ENCODE assay signal across 2 cellular contexts in genomic region chr15:48634096-48634495, GRCh38.
TF ChIP-seq lines count a peak whose summit lies in the region.

No MANE protein-coding gene starts in this region.

TF ChIP-seq in SK-N-SH, 30 proteins besides CTCF, POLR2A, EP300 and RAD21:
- TF ChIP-seq ZBTB33 (IDR thresholded peaks at IDR 0.05; ENCODE audit: borderline replicate concordance, low read depth): no peak
- no peak for TF ChIP-seq USF2 (IDR thresholded peaks at IDR 0.05; ENCODE audit: borderline replicate concordance, low read depth, low read length)
- no peak for TF ChIP-seq PBX3 (IDR thresholded peaks at IDR 0.05)
- TF ChIP-seq, protein P1, sequence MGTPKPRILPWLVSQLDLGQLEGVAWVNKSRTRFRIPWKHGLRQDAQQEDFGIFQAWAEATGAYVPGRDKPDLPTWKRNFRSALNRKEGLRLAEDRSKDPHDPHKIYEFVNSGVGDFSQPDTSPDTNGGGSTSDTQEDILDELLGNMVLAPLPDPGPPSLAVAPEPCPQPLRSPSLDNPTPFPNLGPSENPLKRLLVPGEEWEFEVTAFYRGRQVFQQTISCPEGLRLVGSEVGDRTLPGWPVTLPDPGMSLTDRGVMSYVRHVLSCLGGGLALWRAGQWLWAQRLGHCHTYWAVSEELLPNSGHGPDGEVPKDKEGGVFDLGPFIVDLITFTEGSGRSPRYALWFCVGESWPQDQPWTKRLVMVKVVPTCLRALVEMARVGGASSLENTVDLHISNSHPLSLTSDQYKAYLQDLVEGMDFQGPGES (IDR thresholded peaks at IDR 0.05; ENCODE audit: low read depth, low read length): no peak
- TF ChIP-seq RCOR1 (IDR thresholded peaks at IDR 0.05; ENCODE audit: low read length): no peak
- no peak for TF ChIP-seq SIN3A (IDR thresholded peaks at IDR 0.05; ENCODE audit: borderline replicate concordance, low read depth, low read length)
- TF ChIP-seq RFX5 (IDR thresholded peaks at IDR 0.05; ENCODE audit: low read length): no peak
- TF ChIP-seq, protein P2, sequence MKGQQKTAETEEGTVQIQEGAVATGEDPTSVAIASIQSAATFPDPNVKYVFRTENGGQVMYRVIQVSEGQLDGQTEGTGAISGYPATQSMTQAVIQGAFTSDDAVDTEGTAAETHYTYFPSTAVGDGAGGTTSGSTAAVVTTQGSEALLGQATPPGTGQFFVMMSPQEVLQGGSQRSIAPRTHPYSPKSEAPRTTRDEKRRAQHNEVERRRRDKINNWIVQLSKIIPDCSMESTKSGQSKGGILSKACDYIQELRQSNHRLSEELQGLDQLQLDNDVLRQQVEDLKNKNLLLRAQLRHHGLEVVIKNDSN (IDR thresholded peaks at IDR 0.05; ENCODE audit: borderline replicate concordance, low read depth): no peak
- TF ChIP-seq JUND (IDR thresholded peaks at IDR 0.05): no peak
- no peak for TF ChIP-seq TCF12 (IDR thresholded peaks at IDR 0.05)
- no peak for TF ChIP-seq GATA2 (CRISPR knock-in tag; IDR thresholded peaks at IDR 0.05)
- TF ChIP-seq TEAD4 (IDR thresholded peaks at IDR 0.05; ENCODE audit: borderline replicate concordance, insufficient read depth): no peak
- TF ChIP-seq ELF1 (IDR thresholded peaks at IDR 0.05): no peak
- TF ChIP-seq NFIC (IDR thresholded peaks at IDR 0.05; ENCODE audit: borderline replicate concordance): no peak
- TF ChIP-seq GABPA (IDR thresholded peaks at IDR 0.05; ENCODE audit: low read depth): no peak

TF ChIP-seq in SK-N-SH treated with all-trans-retinoic acid at 6 μM for 48 hours, 23 proteins besides CTCF, POLR2A, EP300 and RAD21:
- TF ChIP-seq ISL1 (CRISPR knock-in tag; IDR thresholded peaks at IDR 0.05) (no peak), ESRRG (CRISPR knock-in tag; IDR thresholded peaks at IDR 0.05) (no peak), OSR1 (CRISPR knock-in tag; IDR thresholded peaks at IDR 0.05) (no peak), BACH2 (CRISPR knock-in tag; IDR thresholded peaks at IDR 0.05; ENCODE audit: borderline replicate concordance) (no peak), TOX (CRISPR knock-in tag; IDR thresholded peaks at IDR 0.05; ENCODE audit: borderline replicate concordance) (no peak), ZFP30 (CRISPR knock-in tag; IDR thresholded peaks at IDR 0.05) (no peak), TSHZ2 (CRISPR knock-in tag; IDR thresholded peaks at IDR 0.05) (no peak), ARNTL (CRISPR knock-in tag; IDR thresholded peaks at IDR 0.05; ENCODE audit: borderline replicate concordance, low read depth) (no peak), ZNF70 (CRISPR knock-in tag; IDR thresholded peaks at IDR 0.05) (no peak), SNAI2 (CRISPR knock-in tag; IDR thresholded peaks at IDR 0.05) (no peak), TCF4 (CRISPR knock-in tag; IDR thresholded peaks at IDR 0.05; ENCODE audit: borderline replicate concordance) (no peak), ZNF8 (CRISPR knock-in tag; IDR thresholded peaks at IDR 0.05) (no peak), GLIS3 (CRISPR knock-in tag; IDR thresholded peaks at IDR 0.05) (no peak), RARB (CRISPR knock-in tag; IDR thresholded peaks at IDR 0.05) (no peak), ZC3H10 (CRISPR knock-in tag; IDR thresholded peaks at IDR 0.05) (no peak), ZFP3 (CRISPR knock-in tag; IDR thresholded peaks at IDR 0.05) (no peak)
- TF ChIP-seq, protein P3, sequence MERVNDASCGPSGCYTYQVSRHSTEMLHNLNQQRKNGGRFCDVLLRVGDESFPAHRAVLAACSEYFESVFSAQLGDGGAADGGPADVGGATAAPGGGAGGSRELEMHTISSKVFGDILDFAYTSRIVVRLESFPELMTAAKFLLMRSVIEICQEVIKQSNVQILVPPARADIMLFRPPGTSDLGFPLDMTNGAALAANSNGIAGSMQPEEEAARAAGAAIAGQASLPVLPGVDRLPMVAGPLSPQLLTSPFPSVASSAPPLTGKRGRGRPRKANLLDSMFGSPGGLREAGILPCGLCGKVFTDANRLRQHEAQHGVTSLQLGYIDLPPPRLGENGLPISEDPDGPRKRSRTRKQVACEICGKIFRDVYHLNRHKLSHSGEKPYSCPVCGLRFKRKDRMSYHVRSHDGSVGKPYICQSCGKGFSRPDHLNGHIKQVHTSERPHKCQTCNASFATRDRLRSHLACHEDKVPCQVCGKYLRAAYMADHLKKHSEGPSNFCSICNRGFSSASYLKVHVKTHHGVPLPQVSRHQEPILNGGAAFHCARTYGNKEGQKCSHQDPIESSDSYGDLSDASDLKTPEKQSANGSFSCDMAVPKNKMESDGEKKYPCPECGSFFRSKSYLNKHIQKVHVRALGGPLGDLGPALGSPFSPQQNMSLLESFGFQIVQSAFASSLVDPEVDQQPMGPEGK (CRISPR knock-in tag; IDR thresholded peaks at IDR 0.05; ENCODE audit: borderline replicate concordance): no peak
- TF ChIP-seq, protein P4, sequence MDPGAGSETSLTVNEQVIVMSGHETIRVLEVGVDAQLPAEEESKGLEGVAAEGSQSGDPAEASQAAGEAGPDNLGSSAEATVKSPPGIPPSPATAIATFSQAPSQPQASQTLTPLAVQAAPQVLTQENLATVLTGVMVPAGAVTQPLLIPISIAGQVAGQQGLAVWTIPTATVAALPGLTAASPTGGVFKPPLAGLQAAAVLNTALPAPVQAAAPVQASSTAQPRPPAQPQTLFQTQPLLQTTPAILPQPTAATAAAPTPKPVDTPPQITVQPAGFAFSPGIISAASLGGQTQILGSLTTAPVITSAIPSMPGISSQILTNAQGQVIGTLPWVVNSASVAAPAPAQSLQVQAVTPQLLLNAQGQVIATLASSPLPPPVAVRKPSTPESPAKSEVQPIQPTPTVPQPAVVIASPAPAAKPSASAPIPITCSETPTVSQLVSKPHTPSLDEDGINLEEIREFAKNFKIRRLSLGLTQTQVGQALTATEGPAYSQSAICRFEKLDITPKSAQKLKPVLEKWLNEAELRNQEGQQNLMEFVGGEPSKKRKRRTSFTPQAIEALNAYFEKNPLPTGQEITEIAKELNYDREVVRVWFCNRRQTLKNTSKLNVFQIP (CRISPR knock-in tag; IDR thresholded peaks at IDR 0.05; ENCODE audit: borderline replicate concordance, low read depth): no peak
- TF ChIP-seq, protein P5, sequence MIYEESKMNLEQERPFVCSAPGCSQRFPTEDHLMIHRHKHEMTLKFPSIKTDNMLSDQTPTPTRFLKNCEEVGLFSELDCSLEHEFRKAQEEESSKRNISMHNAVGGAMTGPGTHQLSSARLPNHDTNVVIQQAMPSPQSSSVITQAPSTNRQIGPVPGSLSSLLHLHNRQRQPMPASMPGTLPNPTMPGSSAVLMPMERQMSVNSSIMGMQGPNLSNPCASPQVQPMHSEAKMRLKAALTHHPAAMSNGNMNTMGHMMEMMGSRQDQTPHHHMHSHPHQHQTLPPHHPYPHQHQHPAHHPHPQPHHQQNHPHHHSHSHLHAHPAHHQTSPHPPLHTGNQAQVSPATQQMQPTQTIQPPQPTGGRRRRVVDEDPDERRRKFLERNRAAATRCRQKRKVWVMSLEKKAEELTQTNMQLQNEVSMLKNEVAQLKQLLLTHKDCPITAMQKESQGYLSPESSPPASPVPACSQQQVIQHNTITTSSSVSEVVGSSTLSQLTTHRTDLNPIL (CRISPR knock-in tag; IDR thresholded peaks at IDR 0.05; ENCODE audit: low read depth): no peak
- TF ChIP-seq, protein P6, sequence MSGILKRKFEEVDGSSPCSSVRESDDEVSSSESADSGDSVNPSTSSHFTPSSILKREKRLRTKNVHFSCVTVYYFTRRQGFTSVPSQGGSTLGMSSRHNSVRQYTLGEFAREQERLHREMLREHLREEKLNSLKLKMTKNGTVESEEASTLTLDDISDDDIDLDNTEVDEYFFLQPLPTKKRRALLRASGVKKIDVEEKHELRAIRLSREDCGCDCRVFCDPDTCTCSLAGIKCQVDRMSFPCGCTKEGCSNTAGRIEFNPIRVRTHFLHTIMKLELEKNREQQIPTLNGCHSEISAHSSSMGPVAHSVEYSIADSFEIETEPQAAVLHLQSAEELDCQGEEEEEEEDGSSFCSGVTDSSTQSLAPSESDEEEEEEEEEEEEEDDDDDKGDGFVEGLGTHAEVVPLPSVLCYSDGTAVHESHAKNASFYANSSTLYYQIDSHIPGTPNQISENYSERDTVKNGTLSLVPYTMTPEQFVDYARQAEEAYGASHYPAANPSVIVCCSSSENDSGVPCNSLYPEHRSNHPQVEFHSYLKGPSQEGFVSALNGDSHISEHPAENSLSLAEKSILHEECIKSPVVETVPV (CRISPR knock-in tag; IDR thresholded peaks at IDR 0.05): no peak
